In genomic region chr15:70892912-70893560, GRCh38 we compare ENCODE assay signal across 9 cellular contexts. TPM values are rescaled to one million over a fixed set of nuclear protein-coding genes. Genes with fewer than 3 reads are reported as not detected.
A peak's percentile ranks its signal among the peaks of the same experiment; 100 is the strongest.
DNase-seq lines count a peak whose midpoint lies in the region; FAIRE-seq and TF ChIP-seq lines count a peak whose summit lies in the region.
"Had no signal": no experiment of that assay in that cellular context is flagged by ENCODE, and none has a peak within 500 bp of the region (broad histone marks: within the 10 kb centered on the region; RNA-seq: fewer than 3 reads in every experiment).

No MANE protein-coding gene starts in this region.

- FAIRE-seq in small intestine (lab: Jason Lieb, UNC) = no peak

- H3K27me3 ChIP-seq in small intestine (ENCODE audit: control insufficient read depth in 2 of 2, insufficient read depth in 2 of 2, low read length in 2 of 2) = no peaks in the 10 kb centered on the region

- H3K4me3 ChIP-seq in small intestine (ENCODE audit: low read depth in 1 of 2, low read length in 2 of 2) = peak overlapping the region; percentile 37 to 75

- CTCF ChIA-PET in HEK293T (lab: Yijun Ruan, JAX) = interaction anchor here (0.6 kb wide), 1 partner anchor 325 kb away, joined by 9 read pairs; no protein-coding TSS in a partner anchor

- POLR2A ChIA-PET in HEK293T (lab: Yijun Ruan, JAX) = interaction anchor here (1.4 to 1.5 kb wide), 2 partner anchors 37 to 63 kb away, joined by 3 to 5 read pairs; no protein-coding TSS in a partner anchor

- 3 to 7% (median 5%) methylated on average over 10 of the region's 10 CpGs for WGBS in small intestine, 3 donors

- DNase-seq in NCI-H345 (lab: John Stamatoyannopoulos, UW) = peak; percentile 43
- no peak for DNase-seq in NCI-H345 treated with DMSO at 0.1 percent for 48 hours (lab: John Stamatoyannopoulos, UW; ENCODE audit: unreplicated experiment)
- DNase-seq in HEK293T (ENCODE audit: extremely low spot score) = peak; percentile 26
- DNase-seq in NCI-H2081 treated with DMSO at 0.1 percent for 48 hours (lab: John Stamatoyannopoulos, UW) = peak; percentile 18
- DNase-seq in brain pericyte (ENCODE audit: low read depth, low spot score) = peak; percentile 40
- DNase-seq in iPS-NIHi11 (ENCODE audit: low spot score) = peak; percentile 16
- peak; percentile 41 for DNase-seq in small intestine
- DNase-seq in activated effector memory CD4-positive, alpha-beta T cell treated with anti-CD3 and anti-CD28 coated beads, Interleukin-2, amount 50 U/mL, for 16 hours = no peak
- DNase-seq: DND-41 had no signal

- no peaks in the 10 kb centered on the region for H3K9me3 ChIP-seq in small intestine (ENCODE audit: control insufficient read depth, low read depth)

- no peaks in the 10 kb centered on the region for H3K36me3 ChIP-seq in small intestine (ENCODE audit: control insufficient read depth in 2 of 2, insufficient read depth in 2 of 2, low read length in 2 of 2)

- peaks cover 0 to 7% of the 10 kb centered on the region in 2 donors for H3K4me1 ChIP-seq in small intestine (ENCODE audit: control insufficient read depth in 2 of 2, insufficient read depth in 1 of 2, low read depth in 1 of 2, low read length in 1 of 2)

- H3K27ac ChIP-seq in small intestine (ENCODE audit: low read depth in 1 of 2, low read length in 1 of 2) = peak overlapping the region; percentile 15 to 85

TF ChIP-seq in HEK293T, 16 proteins besides CTCF, POLR2A, EP300 and RAD21:
- TF ChIP-seq FOXM1 (IDR thresholded peaks at IDR 0.05; ENCODE audit: borderline replicate concordance) = no peak

RNA-seq across cellular contexts. Expression of gene LRRC49, which starts 0.4 kb away (rescaled TPM):
- polyA plus RNA-seq in small intestine = 1 to 10 TPM in 1 of 3 donors, under 1 TPM in 2; 0.81 to 2.0 (median 0.89) TPM

RNA-seq across cellular contexts. Expression of gene THAP10, which starts 0.8 kb away (rescaled TPM):
- polyA plus RNA-seq in small intestine = 1 to 10 TPM in 2 of 3 donors, under 1 TPM in 1; 0.89 to 2.4 (median 1.1) TPM

RNA-seq across cellular contexts. Expression of gene LARP6, which starts 39.1 kb away (rescaled TPM):
- polyA plus RNA-seq in small intestine = 1 to 10 TPM in 2 of 3 donors, not detected in 1; 3.0 to 7.1 TPM

Comparison
In these comparisons a context has a peak if more than half of its experiments do, and no peak if none do; other contexts are left out.
1. DNase-seq: peak in NCI-H345 (single experiment), HEK293T (single experiment), NCI-H2081 treated with DMSO at 0.1 percent for 48 hours (single experiment), brain pericyte (single experiment), iPS-NIHi11 (single experiment) and small intestine (single experiment); none in NCI-H345 treated with DMSO at 0.1 percent for 48 hours (single experiment) and activated effector memory CD4-positive, alpha-beta T cell treated with anti-CD3 and anti-CD28 coated beads, Interleukin-2, amount 50 U/mL, for 16 hours (single experiment).